ENCODE assay signal across 8 cellular contexts in genomic region chr5:151758430-151759241, GRCh38. TPM values are rescaled to one million over a fixed set of nuclear protein-coding genes. Genes with fewer than 3 reads are reported as not detected.
DNase-seq lines count a peak whose midpoint lies in the region; ATAC-seq, FAIRE-seq and TF ChIP-seq lines count a peak whose summit lies in the region.

Gene ATOX1, minus strand, starts transcription at chr5:151758631. Its CDS starts 80 bp downstream, at chr5:151758551.

- intact Hi-C loops in left cardiac atrium (cut with DNase I) (no loop called here), psoas muscle (cut with DNase I) (no loop called here)

- H3K4me3 ChIP-seq in psoas muscle (peak within 1 kb of the TSS; percentile 80), urinary bladder (ENCODE audit: low read depth, low read length) (peak within 1 kb of the TSS; percentile 73)

- H3K27ac ChIP-seq in psoas muscle: peak within 1 kb of the TSS; percentile 80
- peak within 1 kb of the TSS; percentile 77 for H3K27ac ChIP-seq in urinary bladder (ENCODE audit: low read depth)

- H3K9me3 Mint-ChIP-seq in T-helper 1 cell treated with Interleukin-12 subunit alpha and Interleukin-12 subunit beta and Interleukin-4 antibody, amounts not matched to agents 30 μg/mL and 1 μg/mL, for 36 hours: no peaks in the 10 kb centered on the region

- H3K4me3 Mint-ChIP-seq in T-helper 1 cell treated with Interleukin-12 subunit alpha and Interleukin-12 subunit beta and Interleukin-4 antibody, amounts not matched to agents 30 μg/mL and 1 μg/mL, for 36 hours: peak within 1 kb of the TSS; percentile 88

- peak within 1 kb of the TSS; percentile 85 for H3K27ac Mint-ChIP-seq in T-helper 1 cell treated with Interleukin-12 subunit alpha and Interleukin-12 subunit beta and Interleukin-4 antibody, amounts not matched to agents 30 μg/mL and 1 μg/mL, for 36 hours

- ATAC-seq in HG02588 (IDR thresholded peaks at IDR 0.05; ENCODE audit: unreplicated experiment): peak; percentile 98
- ATAC-seq in left cardiac atrium: peak; percentile 100
- peak; percentile 98 to 99 (median 99) for ATAC-seq in psoas muscle

- peaks cover 25% of the 10 kb centered on the region for H3K4me1 Mint-ChIP-seq in T-helper 1 cell treated with Interleukin-12 subunit alpha and Interleukin-12 subunit beta and Interleukin-4 antibody, amounts not matched to agents 30 μg/mL and 1 μg/mL, for 36 hours (ENCODE audit: low read depth)

- H3K27me3 ChIP-seq in psoas muscle (ENCODE audit: insufficient read depth in 3 of 3, low read length in 2 of 3): no peaks in the 10 kb centered on the region

- peak; percentile 95 for TF ChIP-seq POLR2A in GM12891 (IDR thresholded peaks at IDR 0.05; ENCODE audit: low read depth, low read length)

- peak; percentile 27 for TF ChIP-seq CTCF in psoas muscle (IDR thresholded peaks at IDR 0.05)

- DNase-seq in GM12891 (ENCODE audit: insufficient read length, low spot score) (peak; percentile 91), NCI-H1092 (lab: John Stamatoyannopoulos, UW) (peak; percentile 77), amniotic stem cell (lab: John Stamatoyannopoulos, UW) (peak; percentile 93), left cardiac atrium (peak; percentile 93), psoas muscle (peak; percentile 93 to 97)

- WGBS in psoas muscle, 3 donors: 3 to 7% (median 6%) methylated on average over 35 to 61 of the region's 61 CpGs
- WGBS in urinary bladder: 4% methylated on average over 61 of the region's 61 CpGs

- H3K36me3 Mint-ChIP-seq in T-helper 1 cell treated with Interleukin-12 subunit alpha and Interleukin-12 subunit beta and Interleukin-4 antibody, amounts not matched to agents 30 μg/mL and 1 μg/mL, for 36 hours (ENCODE audit: low read depth): peaks cover 9% of the 10 kb centered on the region

- H3K9me3 ChIP-seq in psoas muscle: no peaks in the 10 kb centered on the region

- H3K4me1 ChIP-seq in psoas muscle: peaks cover 11% of the 10 kb centered on the region
- no peaks in the 10 kb centered on the region for H3K4me1 ChIP-seq in urinary bladder (ENCODE audit: insufficient read depth)

- H3K36me3 ChIP-seq in psoas muscle (ENCODE audit: insufficient read depth in 1 of 2, low read depth in 1 of 2): no peaks in the 10 kb centered on the region
- H3K36me3 ChIP-seq in urinary bladder (ENCODE audit: insufficient read depth): no peaks in the 10 kb centered on the region

- FAIRE-seq in GM12891 (lab: Jason Lieb, UNC): peak; percentile 90

- H3K27me3 Mint-ChIP-seq in T-helper 1 cell treated with Interleukin-12 subunit alpha and Interleukin-12 subunit beta and Interleukin-4 antibody, amounts not matched to agents 30 μg/mL and 1 μg/mL, for 36 hours (ENCODE audit: low read depth): no peaks in the 10 kb centered on the region

TF ChIP-seq in GM12891, 5 proteins besides CTCF, POLR2A, EP300 and RAD21:
- TF ChIP-seq POU2F2 (IDR thresholded peaks at IDR 0.05; ENCODE audit: low read depth, low read length) (peak; percentile 59; the same call in 1 of the 2 replicates), PAX5 (IDR thresholded peaks at IDR 0.05; ENCODE audit: insufficient read depth, low read length, severe bottlenecking) (no peak), TAF1 (IDR thresholded peaks at IDR 0.05; ENCODE audit: low read depth, low read length) (peak; percentile 93), POLR2AphosphoS5 (IDR thresholded peaks at IDR 0.05; ENCODE audit: low read depth, low read length) (peak; percentile 93)

RNA-seq across cellular contexts. Expression of gene ATOX1, which starts in this region (rescaled TPM):
- polyA plus RNA-seq in GM12891 (2012; ENCODE audit: low read depth, missing spikeins): 200 TPM
- total RNA-seq in left cardiac atrium (10 to 100 TPM; 65.6 to 71.9 TPM), psoas muscle (10 to 100 TPM; 28.7 to 46.9 (median 40.7) TPM), urinary bladder (30.8 TPM)
- polyA plus RNA-seq in psoas muscle (10 to 100 TPM; 60.5 to 99.1 (median 80.3) TPM), urinary bladder (121 TPM)

Comparison
In these comparisons a context has a peak if more than half of its experiments do, and no peak if none do; other contexts are left out.
1. Peak in every context shown above with its lines: DNase-seq, ATAC-seq, H3K4me3 ChIP-seq and H3K27ac ChIP-seq.